In genomic region chr17:82839617-82840292, GRCh38 we compare ENCODE assay signal across 16 cellular contexts. TPM values are rescaled to one million over a fixed set of nuclear protein-coding genes. Genes with fewer than 3 reads are reported as not detected.
DNase-seq lines count a peak whose midpoint lies in the region; FAIRE-seq and TF ChIP-seq lines count a peak whose summit lies in the region.
"Had no signal": no experiment of that assay in that cellular context is flagged by ENCODE, and none has a peak within 500 bp of the region (broad histone marks: within the 10 kb centered on the region; RNA-seq: fewer than 3 reads in every experiment).

TSS of gene ZNF750 (minus strand) at chr17:82840022. CDS start at chr17:82832454, 7,568 bp downstream.

- H3F3A ChIP-seq in neural progenitor cell (ENCODE audit: low read depth) = no peaks in the 10 kb centered on the region

- DNase-seq in SIG-M5 treated with dmso at 0.1 percent for 504 hours (lab: John Stamatoyannopoulos, UW; ENCODE audit: unreplicated experiment) (peak; percentile 33), SIG-M5 (lab: John Stamatoyannopoulos, UW) (no peak), chondrocyte (ENCODE audit: low spot score) (peak; percentile 74), neural progenitor cell (ENCODE audit: low spot score) (no peak), vagina (ENCODE audit: extremely low spot score in 2 of 2) (no peak), GM19239 (ENCODE audit: insufficient read length, low spot score) (no peak)
- DNase-seq in activated naive CD4-positive, alpha-beta T cell treated with anti-CD3 and anti-CD28 coated beads, Interleukin-2, amount 10 ng/mL, durations not matched to agents 7 days and 5 days = no peak
- no peak for DNase-seq in stimulated activated CD4-positive, alpha-beta T cell treated with anti-CD3 and anti-CD28 coated beads, Interleukin-4, amount 100 ng/mL, for 1 hour
- DNase-seq: left cardiac atrium, NCI-H1436 had no signal

- no peak for TF ChIP-seq POLR2A in vagina (IDR thresholded peaks at IDR 0.05)

- H3K27me3 Mint-ChIP-seq in chondrocyte (ENCODE audit: low read depth) (no peaks in the 10 kb centered on the region), neural progenitor cell (ENCODE audit: insufficient read depth, low read depth) (no peaks in the 10 kb centered on the region)
- no peaks in the 10 kb centered on the region for H3K27me3 Mint-ChIP-seq in activated naive CD4-positive, alpha-beta T cell treated with anti-CD3 and anti-CD28 coated beads, Interleukin-2, amount 10 ng/mL, durations not matched to agents 7 days and 5 days
- H3K27me3 Mint-ChIP-seq: activated naive CD4-positive, alpha-beta T cell treated with anti-CD3 and anti-CD28 coated beads, Interleukin-2, amount 50 U/mL, for 24 hours had no signal

- no peaks in the 10 kb centered on the region for H3K36me3 ChIP-seq in neural progenitor cell
- H3K36me3 ChIP-seq in vagina = no peaks in the 10 kb centered on the region
- H3K36me3 ChIP-seq: ovary had no signal

- H2AFZ ChIP-seq in neural progenitor cell (replicated peaks) = no peak within 1 kb of the TSS

- no peaks in the 10 kb centered on the region for H3K4me1 Mint-ChIP-seq in chondrocyte (ENCODE audit: low read depth)
- peaks cover 16% of the 10 kb centered on the region for H3K4me1 Mint-ChIP-seq in neural progenitor cell
- H3K4me1 Mint-ChIP-seq in activated naive CD4-positive, alpha-beta T cell treated with anti-CD3 and anti-CD28 coated beads, Interleukin-2, amount 10 ng/mL, durations not matched to agents 7 days and 5 days = peaks cover 4% of the 10 kb centered on the region
- H3K4me1 Mint-ChIP-seq: activated naive CD4-positive, alpha-beta T cell treated with anti-CD3 and anti-CD28 coated beads, Interleukin-2, amount 50 U/mL, for 24 hours had no signal

- H3K27ac ChIP-seq in neural progenitor cell (no peak within 1 kb of the TSS), vagina (peak within 1 kb of the TSS; percentile 83)
- H3K27ac ChIP-seq: A549, ovary had no signal

- H3K9me3 Mint-ChIP-seq in chondrocyte (ENCODE audit: low read depth) = no peaks in the 10 kb centered on the region
- H3K9me3 Mint-ChIP-seq in neural progenitor cell = no peaks in the 10 kb centered on the region
- no peaks in the 10 kb centered on the region for H3K9me3 Mint-ChIP-seq in activated naive CD4-positive, alpha-beta T cell treated with anti-CD3 and anti-CD28 coated beads, Interleukin-2, amount 10 ng/mL, durations not matched to agents 7 days and 5 days
- H3K9me3 Mint-ChIP-seq: activated naive CD4-positive, alpha-beta T cell treated with anti-CD3 and anti-CD28 coated beads, Interleukin-2, amount 50 U/mL, for 24 hours had no signal

- no peaks in the 10 kb centered on the region for H3K27me3 ChIP-seq in neural progenitor cell
- no peaks in the 10 kb centered on the region for H3K27me3 ChIP-seq in vagina
- H3K27me3 ChIP-seq: gastroesophageal sphincter, ovary had no signal

- H3K4me2 ChIP-seq in neural progenitor cell = no peak within 1 kb of the TSS
- H3K4me2 ChIP-seq: A549 had no signal

- H3K9me3 ChIP-seq in neural progenitor cell (ENCODE audit: low read depth) (no peaks in the 10 kb centered on the region), vagina (no peaks in the 10 kb centered on the region)
- H3K9me3 ChIP-seq: A549, gastroesophageal sphincter, ovary had no signal

- H3K4me3 Mint-ChIP-seq in chondrocyte (ENCODE audit: unreplicated experiment) (no peak within 1 kb of the TSS), neural progenitor cell (no peak within 1 kb of the TSS)
- no peak within 1 kb of the TSS for H3K4me3 Mint-ChIP-seq in activated naive CD4-positive, alpha-beta T cell treated with anti-CD3 and anti-CD28 coated beads, Interleukin-2, amount 10 ng/mL, durations not matched to agents 7 days and 5 days
- H3K4me3 Mint-ChIP-seq: activated naive CD4-positive, alpha-beta T cell treated with anti-CD3 and anti-CD28 coated beads, Interleukin-2, amount 50 U/mL, for 24 hours had no signal

- FAIRE-seq in GM19239 (lab: Jason Lieb, UNC) = no peak
- FAIRE-seq: H54 had no signal

- CTCF ChIA-PET in activated naive CD4-positive, alpha-beta T cell treated with anti-CD3 and anti-CD28 coated beads, Interleukin-2, amount 10 ng/mL, durations not matched to agents 7 days and 5 days (lab: Charles Lee) = no interaction called here

- peaks cover 13% of the 10 kb centered on the region for H4K20me1 ChIP-seq in neural progenitor cell (ENCODE audit: low read depth)

- H3K36me3 Mint-ChIP-seq in chondrocyte (ENCODE audit: low read depth) (peaks cover 4% of the 10 kb centered on the region), neural progenitor cell (peaks cover 6% of the 10 kb centered on the region)
- peaks cover 3% of the 10 kb centered on the region for H3K36me3 Mint-ChIP-seq in activated naive CD4-positive, alpha-beta T cell treated with anti-CD3 and anti-CD28 coated beads, Interleukin-2, amount 10 ng/mL, durations not matched to agents 7 days and 5 days

- intact Hi-C loops in vagina (cut with DNase I) = no loop called here

- no peak within 1 kb of the TSS for H3K4me3 ChIP-seq in neural progenitor cell
- peak within 1 kb of the TSS in 1 of 2 donors; percentile 37 for H3K4me3 ChIP-seq in vagina
- H3K4me3 ChIP-seq: A549, gastroesophageal sphincter, ovary had no signal

- TF ChIP-seq CTCF in chondrocyte (IDR thresholded peaks at IDR 0.05) (no peak), neural progenitor cell (IDR thresholded peaks at IDR 0.05) (no peak), vagina (IDR thresholded peaks at IDR 0.05) (no peak)

- H3K4me1 ChIP-seq in neural progenitor cell (peaks cover 27% of the 10 kb centered on the region), vagina (peaks cover 13% of the 10 kb centered on the region)
- H3K4me1 ChIP-seq: A549 had no signal

- H3K9ac ChIP-seq in neural progenitor cell = no peak within 1 kb of the TSS

- no peaks in the 10 kb centered on the region for H3K79me2 ChIP-seq in neural progenitor cell (ENCODE audit: low read depth)

- H3K27ac Mint-ChIP-seq in chondrocyte (ENCODE audit: unreplicated experiment) (no peak within 1 kb of the TSS), neural progenitor cell (peak within 1 kb of the TSS; percentile 82)
- H3K27ac Mint-ChIP-seq in activated naive CD4-positive, alpha-beta T cell treated with anti-CD3 and anti-CD28 coated beads, Interleukin-2, amount 10 ng/mL, durations not matched to agents 7 days and 5 days = no peak within 1 kb of the TSS
- H3K27ac Mint-ChIP-seq: activated naive CD4-positive, alpha-beta T cell treated with anti-CD3 and anti-CD28 coated beads, Interleukin-2, amount 50 U/mL, for 24 hours had no signal

RNA-seq across cellular contexts. Expression of gene ZNF750, which starts in this region (rescaled TPM):
- total RNA-seq in chondrocyte = not detected in 3 replicates
- total RNA-seq in neural progenitor cell (ENCODE audit: low replicate concordance) = not detected in 2 replicates
- total RNA-seq in vagina = 83.0 TPM
- total RNA-seq: left cardiac atrium; ovary; T-helper 2 cell treated with Interferon-gamma antibody and Interleukin-4, amounts not matched to agents 100 ng/mL and 5 ng/mL, for 36 hours had no signal

Comparison
In these comparisons a context has a peak if more than half of its experiments do, and no peak if none do; other contexts are left out.
1. RNA of gene ZNF750 (total RNA-seq): 83.0 TPM in vagina (single experiment); not detected in chondrocyte and not detected in neural progenitor cell; every median in the first group is over 10 times any median in the second.
2. Peak in DNase-seq in chondrocyte; RNA of the gene not detected or under 1 TPM.